Comparison of ENCODE assay signal across 1 cellular context in genomic region chr9:122001491-122002201, GRCh38.
TF ChIP-seq lines count a peak whose summit lies in the region.

No MANE protein-coding gene starts in this region.

TF ChIP-seq in HepG2, 621 proteins besides CTCF, POLR2A, EP300 and RAD21 (continued from another document):
- TF ChIP-seq, protein P1, sequence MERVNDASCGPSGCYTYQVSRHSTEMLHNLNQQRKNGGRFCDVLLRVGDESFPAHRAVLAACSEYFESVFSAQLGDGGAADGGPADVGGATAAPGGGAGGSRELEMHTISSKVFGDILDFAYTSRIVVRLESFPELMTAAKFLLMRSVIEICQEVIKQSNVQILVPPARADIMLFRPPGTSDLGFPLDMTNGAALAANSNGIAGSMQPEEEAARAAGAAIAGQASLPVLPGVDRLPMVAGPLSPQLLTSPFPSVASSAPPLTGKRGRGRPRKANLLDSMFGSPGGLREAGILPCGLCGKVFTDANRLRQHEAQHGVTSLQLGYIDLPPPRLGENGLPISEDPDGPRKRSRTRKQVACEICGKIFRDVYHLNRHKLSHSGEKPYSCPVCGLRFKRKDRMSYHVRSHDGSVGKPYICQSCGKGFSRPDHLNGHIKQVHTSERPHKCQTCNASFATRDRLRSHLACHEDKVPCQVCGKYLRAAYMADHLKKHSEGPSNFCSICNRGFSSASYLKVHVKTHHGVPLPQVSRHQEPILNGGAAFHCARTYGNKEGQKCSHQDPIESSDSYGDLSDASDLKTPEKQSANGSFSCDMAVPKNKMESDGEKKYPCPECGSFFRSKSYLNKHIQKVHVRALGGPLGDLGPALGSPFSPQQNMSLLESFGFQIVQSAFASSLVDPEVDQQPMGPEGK (CRISPR knock-in tag; IDR thresholded peaks at IDR 0.05): peak; percentile 56
- TF ChIP-seq, protein P2, sequence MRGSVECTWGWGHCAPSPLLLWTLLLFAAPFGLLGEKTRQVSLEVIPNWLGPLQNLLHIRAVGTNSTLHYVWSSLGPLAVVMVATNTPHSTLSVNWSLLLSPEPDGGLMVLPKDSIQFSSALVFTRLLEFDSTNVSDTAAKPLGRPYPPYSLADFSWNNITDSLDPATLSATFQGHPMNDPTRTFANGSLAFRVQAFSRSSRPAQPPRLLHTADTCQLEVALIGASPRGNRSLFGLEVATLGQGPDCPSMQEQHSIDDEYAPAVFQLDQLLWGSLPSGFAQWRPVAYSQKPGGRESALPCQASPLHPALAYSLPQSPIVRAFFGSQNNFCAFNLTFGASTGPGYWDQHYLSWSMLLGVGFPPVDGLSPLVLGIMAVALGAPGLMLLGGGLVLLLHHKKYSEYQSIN (CRISPR knock-in tag; IDR thresholded peaks at IDR 0.05; ENCODE audit: borderline replicate concordance): no peak
- no peak for TF ChIP-seq CENPBD1 (CRISPR knock-in tag; IDR thresholded peaks at IDR 0.05; ENCODE audit: borderline replicate concordance, low read depth)
- no peak for TF ChIP-seq ZBTB7A (CRISPR knock-in tag; IDR thresholded peaks at IDR 0.05)
- no peak for TF ChIP-seq AKAP8 (CRISPR knock-in tag; IDR thresholded peaks at IDR 0.05)
- TF ChIP-seq NFE2 (CRISPR knock-in tag; IDR thresholded peaks at IDR 0.05): no peak
- no peak for TF ChIP-seq RXRA (CRISPR knock-in tag; IDR thresholded peaks at IDR 0.05)
- no peak for TF ChIP-seq TBL1XR1 (IDR thresholded peaks at IDR 0.05; ENCODE audit: borderline replicate concordance, low read length, partially characterized antibody)
- TF ChIP-seq HOXA3 (CRISPR knock-in tag; IDR thresholded peaks at IDR 0.05): peak; percentile 42; the same call in 1 of the 2 replicates
- TF ChIP-seq CCDC6 (CRISPR knock-in tag; IDR thresholded peaks at IDR 0.05): no peak
- no peak for TF ChIP-seq RBM39 (IDR thresholded peaks at IDR 0.05; ENCODE audit: low read depth, low read length, poor library complexity, severe bottlenecking)
- TF ChIP-seq NR2F6 (IDR thresholded peaks at IDR 0.05): peak; percentile 75
- TF ChIP-seq NR2F6 (CRISPR knock-in tag; IDR thresholded peaks at IDR 0.05): peak; percentile 75
- TF ChIP-seq FOXA3 (CRISPR knock-in tag; IDR thresholded peaks at IDR 0.05): 0 out of 2 replicates have a peak, but pooled peaks have one; percentile 15
- TF ChIP-seq ZBTB7B (CRISPR knock-in tag; IDR thresholded peaks at IDR 0.05): no peak
- 0 out of 2 replicates have a peak, but pooled peaks have one; percentile 2 for TF ChIP-seq SALL1 (CRISPR knock-in tag; IDR thresholded peaks at IDR 0.05)
- peak; percentile 39 for TF ChIP-seq ZNF687 (CRISPR knock-in tag; IDR thresholded peaks at IDR 0.05)
- no peak for TF ChIP-seq FOXK1 (CRISPR knock-in tag; IDR thresholded peaks at IDR 0.05; ENCODE audit: borderline replicate concordance, low read depth)
- no peak for TF ChIP-seq ATF7-NPFF (CRISPR knock-in tag; IDR thresholded peaks at IDR 0.05; ENCODE audit: low read depth)
- TF ChIP-seq PAX8 (CRISPR knock-in tag; IDR thresholded peaks at IDR 0.05; ENCODE audit: borderline replicate concordance): no peak
- TF ChIP-seq ZUFSP (CRISPR knock-in tag; IDR thresholded peaks at IDR 0.05; ENCODE audit: borderline replicate concordance): no peak
- 0 out of 2 replicates have a peak, but pooled peaks have one; percentile 19 for TF ChIP-seq ZFX (CRISPR knock-in tag; IDR thresholded peaks at IDR 0.05; ENCODE audit: low read depth)
- TF ChIP-seq NFIC (IDR thresholded peaks at IDR 0.05; ENCODE audit: low read length): no peak
- TF ChIP-seq RAD51 (IDR thresholded peaks at IDR 0.05; ENCODE audit: borderline replicate concordance): no peak
